Comparison of ENCODE assay signal across 8 cellular contexts in genomic region chr1:173330952-173331548, GRCh38.
DNase-seq lines count a peak whose midpoint lies in the region; ATAC-seq and TF ChIP-seq lines count a peak whose summit lies in the region.
"Not testable (repeated sequence)": the region's sequence is repeated elsewhere in the genome, so short reads cannot be mapped to it uniquely, and the experiment has no call there.

No MANE protein-coding gene starts in this region.

- intact Hi-C loops in mammary epithelial cell (cut with micrococcal nuclease); left ventricle myocardium inferior (cut with micrococcal nuclease): not testable (repeated sequence)

- peak; percentile 72 to 77 for ATAC-seq in activated T-cell treated with anti-CD3 and anti-CD28 coated beads, Interleukin-2, amount 50 U/mL, for 4 hours

- H3K9ac ChIP-seq in BLaER1; mammary epithelial cell (ENCODE audit: insufficient read depth, low read length); skeletal muscle satellite cell (ENCODE audit: low read depth, low read length): not testable (repeated sequence)

- not testable (repeated sequence) for H3K36me3 Mint-ChIP-seq in activated T-cell treated with anti-CD3 and anti-CD28 coated beads, Interleukin-2, amount 50 U/mL, for 4 hours (ENCODE audit: insufficient read depth)

- not testable (repeated sequence) for H4K20me1 ChIP-seq in BLaER1; mammary epithelial cell (ENCODE audit: insufficient read depth, low read length)

- H3K4me2 ChIP-seq in BLaER1 (0 out of 2 replicates have a peak overlapping the region, but pooled peaks have one; percentile 9), mammary epithelial cell (ENCODE audit: insufficient read depth, low read depth, low read length) (peak overlapping the region; percentile 30), skeletal muscle satellite cell (ENCODE audit: low read length) (peak overlapping the region; percentile 68)

- H3K4me3 ChIP-seq in BLaER1; mammary epithelial cell (replicated peaks in 1 of 3; ENCODE audit: insufficient read depth in 1 of 3, low read depth in 2 of 3, low read length in 3 of 3); left ventricle myocardium inferior; skeletal muscle satellite cell (ENCODE audit: low read length): not testable (repeated sequence)

- in situ Hi-C loops in GM13976 (cut with MboI; ENCODE audit: low sequenced_read_pairs, unreplicated experiment); mammary epithelial cell (cut with MboI; ENCODE audit: low sequenced_read_pairs in 2 of 2): not testable (repeated sequence)

- H3K4me3 Mint-ChIP-seq in activated T-cell treated with anti-CD3 and anti-CD28 coated beads, Interleukin-2, amount 50 U/mL, for 4 hours = peak overlapping the region; percentile 29

- H3K4me1 ChIP-seq in BLaER1 = peaks cover 15% of the 10 kb centered on the region
- H3K4me1 ChIP-seq in mammary epithelial cell (ENCODE audit: insufficient read depth, low read length) = not testable (repeated sequence)
- H3K4me1 ChIP-seq in left ventricle myocardium inferior = peaks cover 26% of the 10 kb centered on the region
- peaks cover 40% of the 10 kb centered on the region for H3K4me1 ChIP-seq in skeletal muscle satellite cell (ENCODE audit: control insufficient read depth, insufficient read depth, low read length)

- DNase-seq in GM13976 (ENCODE audit: low spot score) = peak; percentile 6
- DNase-seq in M059J (ENCODE audit: low read depth) = peak; percentile 58
- peak; percentile 18 for DNase-seq in SKM-1 treated with dmso at 0.1 percent for 144 hours (lab: John Stamatoyannopoulos, UW; ENCODE audit: unreplicated experiment)
- not testable (repeated sequence) for DNase-seq in activated T-cell treated with anti-CD3 and anti-CD28 coated beads, Interleukin-2, amount 50 U/mL, for 4 hours; left ventricle myocardium inferior
- peak; percentile 9 for DNase-seq in mammary epithelial cell

- not testable (repeated sequence) for BruUV-seq in mammary epithelial cell (replicated peaks; lab: Mats Ljungman, UMichigan)

- not testable (repeated sequence) for TF ChIP-seq CTCF in GM13976 (IDR thresholded peaks at IDR 0.05; ENCODE audit: borderline replicate concordance, control extremely low read depth, extremely low read depth, insufficient read depth, missing control alignments); mammary epithelial cell (conservative IDR thresholded peaks at IDR 0.05 in 1 of 2, IDR thresholded peaks at IDR 0.05 in 1 of 2; ENCODE audit: extremely low read depth in 1 of 2, insufficient read depth in 1 of 2, low read depth in 1 of 2, low read length in 2 of 2); left ventricle myocardium inferior (IDR thresholded peaks at IDR 0.05; ENCODE audit: borderline replicate concordance)

- H2AFZ ChIP-seq in mammary epithelial cell (ENCODE audit: low read depth, low read length) = peak overlapping the region; percentile 46

- not testable (repeated sequence) for H3K27ac ChIP-seq in BLaER1; mammary epithelial cell (ENCODE audit: insufficient read depth, low read depth, low read length)
- peak overlapping the region; percentile 54 for H3K27ac ChIP-seq in left ventricle myocardium inferior (replicated peaks)

- CTCF ChIA-PET in mammary epithelial cell (lab: Charles Lee; ENCODE audit: low non-redundant PET) = not testable (repeated sequence)

- peaks cover 20% of the 10 kb centered on the region for H3K4me1 Mint-ChIP-seq in activated T-cell treated with anti-CD3 and anti-CD28 coated beads, Interleukin-2, amount 50 U/mL, for 4 hours (ENCODE audit: low read depth)

- 90% methylated on average over 10 of the region's 10 CpGs for WGBS in mammary epithelial cell (ENCODE audit: low coverage, missing lambda C conversion rate)

- H3K27me3 ChIP-seq in BLaER1; mammary epithelial cell (ENCODE audit: insufficient read depth, low read length); left ventricle myocardium inferior (ENCODE audit: low read depth); skeletal muscle satellite cell (ENCODE audit: control insufficient read depth, insufficient read depth, low read length): not testable (repeated sequence)

- H3K27me3 Mint-ChIP-seq in activated T-cell treated with anti-CD3 and anti-CD28 coated beads, Interleukin-2, amount 50 U/mL, for 4 hours (ENCODE audit: low read depth) = not testable (repeated sequence)

- H3K79me2 ChIP-seq in mammary epithelial cell (ENCODE audit: insufficient read depth, low read length) = not testable (repeated sequence)

- not testable (repeated sequence) for H3K9me3 Mint-ChIP-seq in activated T-cell treated with anti-CD3 and anti-CD28 coated beads, Interleukin-2, amount 50 U/mL, for 4 hours

- not testable (repeated sequence) for H3K36me3 ChIP-seq in BLaER1; mammary epithelial cell (ENCODE audit: insufficient read depth, low read length); left ventricle myocardium inferior; skeletal muscle satellite cell (ENCODE audit: insufficient read depth, low read length)

- not testable (repeated sequence) for H3K9me3 ChIP-seq in BLaER1; mammary epithelial cell (replicated peaks; ENCODE audit: insufficient read depth, low read length); left ventricle myocardium inferior (replicated peaks); skeletal muscle satellite cell (replicated peaks; ENCODE audit: low read length)

- dilution Hi-C loops in mammary epithelial cell (cut with HindIII; ENCODE audit: low sequenced_read_pairs) = not testable (repeated sequence)

Comparison
In these comparisons a context has a peak if more than half of its experiments do, and no peak if none do; other contexts are left out.
1. H3K4me2 ChIP-seq: peak in every context shown above with its lines; median percentile 68 in skeletal muscle satellite cell; 30 in mammary epithelial cell; 9 in BLaER1.